Comparison of ENCODE assay signal across 22 cellular contexts in the genomic region with DNA sequence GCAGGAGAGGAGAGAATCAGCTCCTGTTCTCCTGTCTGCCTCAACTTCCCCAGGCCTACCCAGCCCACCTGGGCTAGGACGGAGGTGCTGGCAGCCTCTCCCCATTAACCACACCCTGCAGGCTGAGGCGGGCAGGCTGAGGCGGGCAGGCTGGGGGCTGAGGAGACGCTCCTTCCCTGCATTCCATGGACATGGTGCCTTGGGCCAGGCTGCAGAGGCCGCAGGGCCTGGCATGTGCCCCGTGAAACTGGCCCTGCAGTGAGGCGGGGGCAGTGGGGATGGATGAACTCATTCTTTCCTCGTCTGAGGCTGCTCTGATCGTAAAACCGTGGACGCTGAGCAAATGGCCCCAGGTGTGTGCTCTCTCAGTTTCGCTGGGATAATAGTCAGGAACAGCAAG.
A peak's percentile ranks its signal among the peaks of the same experiment; 100 is the strongest.
DNase-seq lines count a peak whose midpoint lies in the region; ATAC-seq and TF ChIP-seq lines count a peak whose summit lies in the region.
"Had no signal": no experiment of that assay in that cellular context is flagged by ENCODE, and none has a peak within 500 bp of the region (broad histone marks: within the 10 kb centered on the region; RNA-seq: fewer than 3 reads in every experiment).

No MANE protein-coding gene starts in this region.

- H3K4me3 ChIP-seq in coronary artery (no peak overlapping the region), upper lobe of right lung (no peak overlapping the region)
- H3K4me3 ChIP-seq: cardiac muscle cell, lung, right atrium auricular region, spleen had no signal

- no peaks in the 10 kb centered on the region for H3K36me3 ChIP-seq in upper lobe of right lung
- H3K36me3 ChIP-seq: cardiac muscle cell, right atrium auricular region, spleen had no signal

- TF ChIP-seq CTCF in MCF 10A (IDR thresholded peaks at IDR 0.05; ENCODE audit: unreplicated experiment) (no peak), coronary artery (IDR thresholded peaks at IDR 0.05) (no peak), upper lobe of right lung (IDR thresholded peaks at IDR 0.05) (no peak)

- DNase-seq in T47D (ENCODE audit: low read depth in 1 of 2, low spot score in 1 of 2) = peak; percentile 11 to 65
- no peak for DNase-seq in MCF 10A (ENCODE audit: unreplicated experiment)
- peak; percentile 40 for DNase-seq in coronary artery (ENCODE audit: low spot score)
- peak; percentile 48 for DNase-seq in left kidney (ENCODE audit: low read depth, low spot score)
- DNase-seq in upper lobe of right lung = no peak
- no peak for DNase-seq in NCI-H82 (lab: John Stamatoyannopoulos, UW)
- DNase-seq in T-helper 2 cell treated with Interferon-gamma antibody and Interleukin-4, amounts not matched to agents 5 μg/mL and 100 μg/mL, for 36 hours (ENCODE audit: low spot score) = no peak
- DNase-seq in NCI-H446 (lab: John Stamatoyannopoulos, UW) = no peak
- DNase-seq: activated CD8-positive, alpha-beta memory T cell treated with anti-CD3 and anti-CD28 coated beads for 24 hours; NCI-H1930; NCI-H526 treated with DMSO at 0.1 percent for 48 hours; spleen had no signal

- no TSS peak for BruUV-seq in MCF 10A (replicated peaks; lab: Mats Ljungman, UMichigan)

- ATAC-seq in upper lobe of right lung = peak; percentile 2

- H3K9me3 ChIP-seq in upper lobe of right lung = no peaks in the 10 kb centered on the region
- H3K9me3 ChIP-seq: right atrium auricular region, spleen had no signal

- H3K27ac Mint-ChIP-seq in MCF 10A (ENCODE audit: low read depth, unreplicated experiment) = no peak overlapping the region
- no peak overlapping the region for H3K27ac Mint-ChIP-seq in T-helper 2 cell treated with Interferon-gamma antibody and Interleukin-4, amounts not matched to agents 5 μg/mL and 100 μg/mL, for 36 hours
- H3K27ac Mint-ChIP-seq: activated naive CD8-positive, alpha-beta T cell treated with anti-CD3 and anti-CD28 coated beads for 36 hours; CD4-positive, alpha-beta T cell; endodermal cell; T-helper 1 cell treated with Interleukin-12 subunit alpha and Interleukin-12 subunit beta and Interleukin-4 antibody, amounts not matched to agents 30 μg/mL and 1 μg/mL, for 36 hours had no signal

- H3K4me3 Mint-ChIP-seq in MCF 10A (ENCODE audit: unreplicated experiment) = no peak overlapping the region
- no peak overlapping the region for H3K4me3 Mint-ChIP-seq in T-helper 2 cell treated with Interferon-gamma antibody and Interleukin-4, amounts not matched to agents 5 μg/mL and 100 μg/mL, for 36 hours
- H3K4me3 Mint-ChIP-seq: activated naive CD8-positive, alpha-beta T cell treated with anti-CD3 and anti-CD28 coated beads for 36 hours; CD4-positive, alpha-beta T cell; endodermal cell; neural crest cell; T-helper 1 cell treated with Interleukin-12 subunit alpha and Interleukin-12 subunit beta and Interleukin-4 antibody, amounts not matched to agents 30 μg/mL and 1 μg/mL, for 36 hours had no signal

- no peak overlapping the region for H3K27ac ChIP-seq in coronary artery
- H3K27ac ChIP-seq in upper lobe of right lung = no peak overlapping the region
- H3K27ac ChIP-seq: 22Rv1, HL-60, right atrium auricular region, spleen had no signal

- peaks cover 26% of the 10 kb centered on the region for H3K4me1 Mint-ChIP-seq in MCF 10A (ENCODE audit: insufficient read depth, unreplicated experiment)
- no peaks in the 10 kb centered on the region for H3K4me1 Mint-ChIP-seq in T-helper 2 cell treated with Interferon-gamma antibody and Interleukin-4, amounts not matched to agents 5 μg/mL and 100 μg/mL, for 36 hours (ENCODE audit: low read depth)
- H3K4me1 Mint-ChIP-seq: activated naive CD8-positive, alpha-beta T cell treated with anti-CD3 and anti-CD28 coated beads for 36 hours had no signal

- intact Hi-C loops in MCF 10A (cut with micrococcal nuclease) = no loop called here
- intact Hi-C loops in upper lobe of right lung (cut with DNase I) = no loop called here

- H3K9me3 Mint-ChIP-seq in MCF 10A (ENCODE audit: unreplicated experiment) = no peaks in the 10 kb centered on the region
- no peaks in the 10 kb centered on the region for H3K9me3 Mint-ChIP-seq in T-helper 2 cell treated with Interferon-gamma antibody and Interleukin-4, amounts not matched to agents 5 μg/mL and 100 μg/mL, for 36 hours
- H3K9me3 Mint-ChIP-seq: activated naive CD8-positive, alpha-beta T cell treated with anti-CD3 and anti-CD28 coated beads for 36 hours; CD4-positive, alpha-beta T cell; endodermal cell; neural crest cell; T-helper 1 cell treated with Interleukin-12 subunit alpha and Interleukin-12 subunit beta and Interleukin-4 antibody, amounts not matched to agents 30 μg/mL and 1 μg/mL, for 36 hours had no signal

- H3K27me3 Mint-ChIP-seq in MCF 10A (ENCODE audit: insufficient read depth, unreplicated experiment) = no peaks in the 10 kb centered on the region
- peaks cover 3% of the 10 kb centered on the region for H3K27me3 Mint-ChIP-seq in T-helper 2 cell treated with Interferon-gamma antibody and Interleukin-4, amounts not matched to agents 5 μg/mL and 100 μg/mL, for 36 hours (ENCODE audit: low read depth)
- H3K27me3 Mint-ChIP-seq: activated naive CD8-positive, alpha-beta T cell treated with anti-CD3 and anti-CD28 coated beads for 36 hours had no signal

- H3K4me1 ChIP-seq in upper lobe of right lung = no peaks in the 10 kb centered on the region
- H3K4me1 ChIP-seq: right atrium auricular region had no signal

- H3K36me3 Mint-ChIP-seq in MCF 10A (ENCODE audit: insufficient read depth, unreplicated experiment) = no peaks in the 10 kb centered on the region
- no peaks in the 10 kb centered on the region for H3K36me3 Mint-ChIP-seq in T-helper 2 cell treated with Interferon-gamma antibody and Interleukin-4, amounts not matched to agents 5 μg/mL and 100 μg/mL, for 36 hours (ENCODE audit: low read depth)
- H3K36me3 Mint-ChIP-seq: activated naive CD8-positive, alpha-beta T cell treated with anti-CD3 and anti-CD28 coated beads for 36 hours had no signal

- no peaks in the 10 kb centered on the region for H3K27me3 ChIP-seq in upper lobe of right lung
- H3K27me3 ChIP-seq: cardiac muscle cell, right atrium auricular region had no signal

- in situ Hi-C loops in T47D (cut with HindIII; ENCODE audit: low pct_unique_long_range_greater_than_20kb, low sequenced_read_pairs) = no loop called here

- POLR2A ChIA-PET in MCF 10A (lab: Yijun Ruan, JAX) = interaction anchor here (0.9 to 1.8 kb wide), 5 partner anchors 50 to 95 kb away, joined by 3 to 8 read pairs (median 4); a partner anchor contains a TSS

- CTCF ChIA-PET in MCF 10A (lab: Yijun Ruan, JAX) = interaction anchor here (0.6 to 5.9 kb wide), 22 partner anchors 8 to 235 kb away, joined by 3 to 31 read pairs (median 5); a partner anchor contains a TSS

Comparison
In these comparisons a context has a peak if more than half of its experiments do, and no peak if none do; other contexts are left out.
1. DNase-seq: peak in T47D (2 of 2), coronary artery (single experiment) and left kidney (single experiment); none in MCF 10A (single experiment), upper lobe of right lung (single experiment), NCI-H82 (single experiment), T-helper 2 cell treated with Interferon-gamma antibody and Interleukin-4, amounts not matched to agents 5 μg/mL and 100 μg/mL, for 36 hours (single experiment) and NCI-H446 (0 of 2).